Comparison of ENCODE assay signal across 25 cellular contexts in the genomic region with DNA sequence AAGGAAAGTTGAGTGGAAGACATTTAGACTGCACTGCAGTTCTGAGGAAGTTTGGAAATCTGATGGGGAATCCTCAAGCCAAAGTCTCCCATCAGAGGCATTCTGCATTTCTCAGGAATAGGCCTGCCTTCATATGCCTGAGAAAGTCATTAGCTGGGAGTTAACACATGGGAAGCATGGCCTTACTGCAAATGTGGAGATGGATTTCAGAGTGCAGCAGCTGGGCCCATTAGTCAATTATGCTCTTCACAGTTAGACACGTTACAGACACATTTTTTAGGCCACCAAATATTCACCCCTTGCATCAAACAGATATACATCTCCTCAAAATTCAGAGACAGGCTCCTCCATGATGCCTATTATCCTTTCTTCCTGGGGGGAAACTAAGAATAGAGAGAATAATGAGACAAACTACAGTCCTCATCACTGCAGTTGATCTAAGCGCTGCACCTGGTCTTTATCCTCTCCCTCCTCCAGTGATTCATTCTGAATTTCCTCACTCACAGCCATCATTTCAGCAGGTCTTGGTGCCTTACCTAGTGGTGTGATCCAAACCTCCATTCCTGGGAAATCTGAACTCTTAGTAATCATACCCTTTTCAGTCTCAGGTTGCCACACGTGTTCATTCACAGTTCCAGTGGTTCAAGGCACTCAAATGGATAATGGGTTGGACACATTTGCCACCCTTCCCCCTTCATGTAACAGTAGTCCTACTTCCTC. TPM values are rescaled to one million over a fixed set of nuclear protein-coding genes. Genes with fewer than 3 reads are reported as not detected.
A peak's percentile ranks its signal among the peaks of the same experiment; 100 is the strongest.
DNase-seq lines count a peak whose midpoint lies in the region; ATAC-seq and TF ChIP-seq lines count a peak whose summit lies in the region.
"Had no signal": no experiment of that assay in that cellular context is flagged by ENCODE, and none has a peak within 500 bp of the region (broad histone marks: within the 10 kb centered on the region; RNA-seq: fewer than 3 reads in every experiment).

No MANE protein-coding gene starts in this region.

- H3K4me3 ChIP-seq in neural cell (ENCODE audit: low read length), result no peak overlapping the region
- no peak overlapping the region for H3K4me3 ChIP-seq in Caco-2 (ENCODE audit: low read depth, low read length)
- H3K4me3 ChIP-seq: K562, lung, prostate gland, transverse colon had no signal

- H2AFZ ChIP-seq in neural cell (ENCODE audit: low read depth, low read length), result no peak overlapping the region

- H3K9me3 ChIP-seq in neural cell (ENCODE audit: low read length) (no peaks in the 10 kb centered on the region), Caco-2 (peaks cover 9% of the 10 kb centered on the region)
- H3K9me3 ChIP-seq: prostate gland, transverse colon had no signal

- no peak overlapping the region for H3K27ac Mint-ChIP-seq in Caco-2 (ENCODE audit: unreplicated experiment)
- H3K27ac Mint-ChIP-seq: activated naive CD8-positive, alpha-beta T cell treated with anti-CD3 and anti-CD28 coated beads for 36 hours; CD4-positive, alpha-beta T cell had no signal

- H3K4me1 ChIP-seq in Caco-2, result no peaks in the 10 kb centered on the region
- H3K4me1 ChIP-seq: prostate gland, transverse colon had no signal

- H3K36me3 ChIP-seq in neural cell (ENCODE audit: insufficient read depth, low read length) (no peaks in the 10 kb centered on the region), Caco-2 (ENCODE audit: control insufficient read depth, insufficient read depth, low read length) (no peaks in the 10 kb centered on the region)
- H3K36me3 ChIP-seq: prostate gland, transverse colon had no signal

- POLR2A ChIA-PET in Caco-2 (lab: Charles Lee), result no interaction called here

- no peaks in the 10 kb centered on the region for H3K27me3 ChIP-seq in neural cell (ENCODE audit: insufficient read depth, low read depth, low read length)
- no peaks in the 10 kb centered on the region for H3K27me3 ChIP-seq in Caco-2 (replicated peaks; ENCODE audit: control insufficient read depth, insufficient read depth, low read length)
- H3K27me3 ChIP-seq: transverse colon had no signal

- ATAC-seq in HG03135 (IDR thresholded peaks at IDR 0.05; ENCODE audit: unreplicated experiment), result no peak
- no peak for ATAC-seq in SK-N-SH treated with all-trans-retinoic acid at 6 μM for 48 hours
- ATAC-seq: K562 had no signal

- intact Hi-C loops in Caco-2 (cut with micrococcal nuclease; ENCODE audit: unreplicated experiment), result no loop called here

- H3K9me3 Mint-ChIP-seq in Caco-2 (ENCODE audit: unreplicated experiment), result peaks cover 13% of the 10 kb centered on the region
- H3K9me3 Mint-ChIP-seq: CD4-positive, alpha-beta T cell had no signal

- H4K20me1 ChIP-seq in neural cell (ENCODE audit: insufficient read depth), result no peaks in the 10 kb centered on the region

- no peaks in the 10 kb centered on the region for H3K36me3 Mint-ChIP-seq in Caco-2 (ENCODE audit: insufficient read depth, unreplicated experiment)
- H3K36me3 Mint-ChIP-seq: activated naive CD8-positive, alpha-beta T cell treated with anti-CD3 and anti-CD28 coated beads for 36 hours had no signal

- no peaks in the 10 kb centered on the region for H3K27me3 Mint-ChIP-seq in Caco-2 (ENCODE audit: insufficient read depth, unreplicated experiment)
- H3K27me3 Mint-ChIP-seq: activated naive CD8-positive, alpha-beta T cell treated with anti-CD3 and anti-CD28 coated beads for 36 hours; CD4-positive, alpha-beta T cell had no signal

- no peak for TF ChIP-seq CTCF in neural cell (IDR thresholded peaks at IDR 0.05; ENCODE audit: poor library complexity, severe bottlenecking)
- TF ChIP-seq CTCF in Caco-2 (IDR thresholded peaks at IDR 0.05; ENCODE audit: insufficient read depth in 1 of 2, low read depth in 1 of 2, low read length in 1 of 2, severe bottlenecking in 1 of 2, unreplicated experiment in 1 of 2), result no peak

- DNase-seq in HT1080 (ENCODE audit: low read depth), result peak; percentile 43
- peak; percentile 52 for DNase-seq in NCI-H2227 (lab: John Stamatoyannopoulos, UW; ENCODE audit: unreplicated experiment)
- peak; percentile 7 for DNase-seq in amniotic epithelial cell (ENCODE audit: low read depth)
- DNase-seq in Caco-2, result no peak
- DNase-seq: activated CD4-positive, alpha-beta T cell treated with anti-CD3 and anti-CD28 coated beads, Interleukin-2, amount 50 U/mL, for 48 hours; activated CD4-positive, CD25-positive, alpha-beta regulatory T cell; activated CD8-positive, alpha-beta memory T cell treated with anti-CD3 and anti-CD28 coated beads, Interleukin-2, amount 50 U/mL, for 4 hours; activated naive CD8-positive, alpha-beta T cell treated with anti-CD3 and anti-CD28 coated beads for 36 hours; CD4-positive, alpha-beta T cell; dermis blood vessel endothelial cell; DMS153; kidney glomerular epithelial cell; MM.1S; NCI-H1694; NCI-H446; stimulated activated CD8-positive, alpha-beta memory T cell treated with anti-CD3 and anti-CD28 coated beads, Interleukin-4, amount 100 ng/mL, for 48 hours; T-helper 9 cell; transverse colon had no signal

- H3K27ac ChIP-seq in neural cell (ENCODE audit: low read length), result peak overlapping the region; percentile 42
- H3K27ac ChIP-seq: prostate gland, transverse colon had no signal

- no peak overlapping the region for H3K4me3 Mint-ChIP-seq in Caco-2 (ENCODE audit: unreplicated experiment)
- H3K4me3 Mint-ChIP-seq: activated naive CD8-positive, alpha-beta T cell treated with anti-CD3 and anti-CD28 coated beads for 36 hours; CD4-positive, alpha-beta T cell; central memory CD8-positive, alpha-beta T cell had no signal

- H3F3A ChIP-seq in neural cell (ENCODE audit: insufficient read depth, low read length, poor library complexity, severe bottlenecking), result no peaks in the 10 kb centered on the region

- H3K9me2 ChIP-seq in neural cell (ENCODE audit: insufficient read depth, low read length), result no peaks in the 10 kb centered on the region

- H3K79me2 ChIP-seq in neural cell (replicated peaks; ENCODE audit: insufficient read depth, low read length), result no peaks in the 10 kb centered on the region

- TF ChIP-seq EP300 in neural cell (conservative IDR thresholded peaks at IDR 0.05; ENCODE audit: poor library complexity, severe bottlenecking), result no peak

- no peak overlapping the region for H3K4me2 ChIP-seq in neural cell (ENCODE audit: low read length)

- no peak overlapping the region for H3K9ac ChIP-seq in neural cell (ENCODE audit: low read length)

- no TSS peak for BruUV-seq in Caco-2 (replicated peaks; lab: Mats Ljungman, UMichigan)

- TF ChIP-seq RAD21 in neural cell (conservative IDR thresholded peaks at IDR 0.05), result no peak

- H3K4me1 Mint-ChIP-seq in Caco-2 (ENCODE audit: low read depth, unreplicated experiment), result no peaks in the 10 kb centered on the region
- H3K4me1 Mint-ChIP-seq: central memory CD8-positive, alpha-beta T cell had no signal

- CTCF ChIA-PET in Caco-2 (lab: Charles Lee), result no interaction called here

TF ChIP-seq in neural cell, 6 proteins besides CTCF, POLR2A, EP300 and RAD21 (continues in another document):
- TF ChIP-seq SMC3 (conservative IDR thresholded peaks at IDR 0.05; ENCODE audit: poor library complexity) (no peak), EZH2 (IDR thresholded peaks at IDR 0.05; ENCODE audit: borderline replicate concordance, insufficient read depth, low read length, poor library complexity, severe bottlenecking) (no peak), TAF1 (IDR thresholded peaks at IDR 0.05; ENCODE audit: low read depth) (no peak), MXI1 (conservative IDR thresholded peaks at IDR 0.05; ENCODE audit: poor library complexity, severe bottlenecking) (no peak), POLR2AphosphoS5 (IDR thresholded peaks at IDR 0.05) (peak; percentile 44)

TF ChIP-seq in SK-N-SH treated with all-trans-retinoic acid at 6 μM for 48 hours, 23 proteins besides CTCF, POLR2A, EP300 and RAD21:
- no peak for TF ChIP-seq TCF4 (CRISPR knock-in tag; IDR thresholded peaks at IDR 0.05; ENCODE audit: borderline replicate concordance)
- TF ChIP-seq ZNF8 (CRISPR knock-in tag; IDR thresholded peaks at IDR 0.05), result no peak
- TF ChIP-seq, protein P1, sequence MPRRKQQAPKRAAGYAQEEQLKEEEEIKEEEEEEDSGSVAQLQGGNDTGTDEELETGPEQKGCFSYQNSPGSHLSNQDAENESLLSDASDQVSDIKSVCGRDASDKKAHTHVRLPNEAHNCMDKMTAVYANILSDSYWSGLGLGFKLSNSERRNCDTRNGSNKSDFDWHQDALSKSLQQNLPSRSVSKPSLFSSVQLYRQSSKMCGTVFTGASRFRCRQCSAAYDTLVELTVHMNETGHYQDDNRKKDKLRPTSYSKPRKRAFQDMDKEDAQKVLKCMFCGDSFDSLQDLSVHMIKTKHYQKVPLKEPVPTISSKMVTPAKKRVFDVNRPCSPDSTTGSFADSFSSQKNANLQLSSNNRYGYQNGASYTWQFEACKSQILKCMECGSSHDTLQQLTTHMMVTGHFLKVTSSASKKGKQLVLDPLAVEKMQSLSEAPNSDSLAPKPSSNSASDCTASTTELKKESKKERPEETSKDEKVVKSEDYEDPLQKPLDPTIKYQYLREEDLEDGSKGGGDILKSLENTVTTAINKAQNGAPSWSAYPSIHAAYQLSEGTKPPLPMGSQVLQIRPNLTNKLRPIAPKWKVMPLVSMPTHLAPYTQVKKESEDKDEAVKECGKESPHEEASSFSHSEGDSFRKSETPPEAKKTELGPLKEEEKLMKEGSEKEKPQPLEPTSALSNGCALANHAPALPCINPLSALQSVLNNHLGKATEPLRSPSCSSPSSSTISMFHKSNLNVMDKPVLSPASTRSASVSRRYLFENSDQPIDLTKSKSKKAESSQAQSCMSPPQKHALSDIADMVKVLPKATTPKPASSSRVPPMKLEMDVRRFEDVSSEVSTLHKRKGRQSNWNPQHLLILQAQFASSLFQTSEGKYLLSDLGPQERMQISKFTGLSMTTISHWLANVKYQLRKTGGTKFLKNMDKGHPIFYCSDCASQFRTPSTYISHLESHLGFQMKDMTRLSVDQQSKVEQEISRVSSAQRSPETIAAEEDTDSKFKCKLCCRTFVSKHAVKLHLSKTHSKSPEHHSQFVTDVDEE (CRISPR knock-in tag; IDR thresholded peaks at IDR 0.05), result no peak
- TF ChIP-seq ZC3H10 (CRISPR knock-in tag; IDR thresholded peaks at IDR 0.05), result no peak
- no peak for TF ChIP-seq GLIS3 (CRISPR knock-in tag; IDR thresholded peaks at IDR 0.05)

RNA-seq across cellular contexts. Expression of a gene that starts 47.9 kb away (rescaled TPM):
- total RNA-seq in HT1080 (2014; rRNA removed; shearing (Covaris generic)), result 224 and 287 TPM in 2 replicates
- 233 and 235 TPM in 2 replicates for polyA plus RNA-seq in HT1080 (2015; cell fraction: cytosol; rRNA removed)
- 186 and 229 TPM in 2 replicates for polyA plus RNA-seq in HT1080 (2015; cell fraction: nucleus; rRNA removed)
- 232 and 251 TPM in 2 replicates for polyA plus RNA-seq in neural cell
- polyA minus RNA-seq in neural cell, result 201 and 258 TPM in 2 replicates
- 202 and 224 TPM in 2 replicates for total RNA-seq in Caco-2 (2022)

Comparison
In these comparisons a context has a peak if more than half of its experiments do, and no peak if none do; other contexts are left out.
1. DNase-seq: peak in HT1080 (single experiment), NCI-H2227 (single experiment) and amniotic epithelial cell (single experiment); none in Caco-2 (0 of 2).